24 cellular contexts compared by ENCODE assay signal in the genomic region with DNA sequence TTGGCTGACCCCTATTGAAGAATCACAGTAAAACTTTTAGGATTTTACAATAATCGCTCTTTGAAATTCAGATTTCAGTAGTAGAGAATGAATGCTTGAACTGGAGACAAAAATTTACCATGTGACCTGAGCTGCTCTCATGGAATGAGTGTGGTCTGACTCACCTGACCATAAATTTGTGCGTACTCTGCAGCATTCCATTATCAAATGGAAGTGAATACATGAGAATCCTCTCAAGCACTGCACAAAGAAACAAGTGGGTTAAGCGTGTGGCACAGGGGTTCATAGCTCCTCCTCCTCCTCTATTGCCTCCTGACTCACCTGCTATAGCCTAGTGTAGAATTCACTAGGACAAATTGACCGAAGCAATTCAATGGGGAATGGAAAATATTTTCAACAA.
DNase-seq lines count a peak whose midpoint lies in the region; ATAC-seq and TF ChIP-seq lines count a peak whose summit lies in the region.
"Had no signal": no experiment of that assay in that cellular context is flagged by ENCODE, and none has a peak within 500 bp of the region (broad histone marks: within the 10 kb centered on the region; RNA-seq: fewer than 3 reads in every experiment).

No MANE protein-coding gene starts in this region.

- no peaks in the 10 kb centered on the region for H3K9me3 Mint-ChIP-seq in progenitor cell of endocrine pancreas (ENCODE audit: low read depth)
- H3K9me3 Mint-ChIP-seq: activated naive CD4-positive, alpha-beta T cell treated with anti-CD3 and anti-CD28 coated beads, Interleukin-2, amount 50 U/mL, for 24 hours; brain; endodermal cell had no signal

- H3K36me3 ChIP-seq in kidney epithelial cell (ENCODE audit: control insufficient read depth, insufficient read depth, low read length) (no peaks in the 10 kb centered on the region), heart left ventricle (no peaks in the 10 kb centered on the region)
- H3K36me3 ChIP-seq: lower lobe of right lung, tibial artery had no signal

- H3K27ac ChIP-seq in heart left ventricle: no peak overlapping the region
- H3K27ac ChIP-seq: coronary artery, HL-60, lower lobe of right lung, tibial artery had no signal

- in situ Hi-C loops in astrocyte of the cerebellum (cut with HindIII; ENCODE audit: low sequenced_read_pairs): no loop called here

- H3K36me3 Mint-ChIP-seq in progenitor cell of endocrine pancreas (ENCODE audit: insufficient read depth): no peaks in the 10 kb centered on the region
- H3K36me3 Mint-ChIP-seq: activated naive CD4-positive, alpha-beta T cell treated with anti-CD3 and anti-CD28 coated beads, Interleukin-2, amount 50 U/mL, for 24 hours; brain; CD8-positive, alpha-beta memory T cell; immature natural killer cell had no signal

- TF ChIP-seq POLR2A in heart left ventricle (IDR thresholded peaks at IDR 0.05): no peak

- H3K27me3 ChIP-seq in kidney epithelial cell (ENCODE audit: control insufficient read depth, insufficient read depth, low read length): no peaks in the 10 kb centered on the region
- H3K27me3 ChIP-seq in heart left ventricle: no peaks in the 10 kb centered on the region
- H3K27me3 ChIP-seq: tibial artery had no signal

- H3K9me3 ChIP-seq in heart left ventricle: no peaks in the 10 kb centered on the region
- H3K9me3 ChIP-seq: lower lobe of right lung, tibial artery had no signal

- peak; percentile 12 for DNase-seq in EL
- peak; percentile 51 for DNase-seq in LoVo (ENCODE audit: low spot score)
- DNase-seq in astrocyte of the cerebellum (ENCODE audit: low read depth): peak; percentile 33
- peak; percentile 57 for DNase-seq in kidney epithelial cell (ENCODE audit: low read depth)
- DNase-seq in heart left ventricle: no peak
- DNase-seq in progenitor cell of endocrine pancreas (ENCODE audit: low spot score, unreplicated experiment): no peak
- DNase-seq: CD8-positive, alpha-beta memory T cell; DMS79; endodermal cell; immature natural killer cell; lower lobe of right lung; NCI-H187; NCI-H446; RPMI8226; stimulated activated CD4-positive, alpha-beta T cell treated with anti-CD3 and anti-CD28 coated beads, Interleukin-4, amount 100 ng/mL, for 1 hour; tibial artery had no signal

- H3K4me3 ChIP-seq in astrocyte of the cerebellum (ENCODE audit: low read depth, low read length) (no peak overlapping the region), kidney epithelial cell (ENCODE audit: low read depth, low read length) (no peak overlapping the region), heart left ventricle (no peak overlapping the region)
- H3K4me3 ChIP-seq: coronary artery, K562, lower lobe of right lung, tibial artery had no signal

- TF ChIP-seq CTCF in astrocyte of the cerebellum (IDR thresholded peaks at IDR 0.05; ENCODE audit: low read depth, low read length, missing control alignments) (no peak), kidney epithelial cell (IDR thresholded peaks at IDR 0.05; ENCODE audit: insufficient read depth, low read length, poor library complexity, severe bottlenecking) (no peak), heart left ventricle (IDR thresholded peaks at IDR 0.05) (no peak), progenitor cell of endocrine pancreas (IDR thresholded peaks at IDR 0.05; ENCODE audit: unreplicated experiment) (no peak)

- H3K4me3 Mint-ChIP-seq in progenitor cell of endocrine pancreas (ENCODE audit: low read depth): no peak overlapping the region
- H3K4me3 Mint-ChIP-seq: activated naive CD4-positive, alpha-beta T cell treated with anti-CD3 and anti-CD28 coated beads, Interleukin-2, amount 50 U/mL, for 24 hours; brain; CD8-positive, alpha-beta memory T cell; endodermal cell; immature natural killer cell; stimulated activated naive CD8-positive, alpha-beta T cell treated with anti-CD3 and anti-CD28 coated beads, Interleukin-15, Interleukin-2, amounts not matched to agents 100 ng/mL and 50 ng/mL, for 24 hours had no signal

- H3K27ac Mint-ChIP-seq in progenitor cell of endocrine pancreas: no peak overlapping the region
- H3K27ac Mint-ChIP-seq: activated naive CD4-positive, alpha-beta T cell treated with anti-CD3 and anti-CD28 coated beads, Interleukin-2, amount 50 U/mL, for 24 hours; brain; CD8-positive, alpha-beta memory T cell; endodermal cell; immature natural killer cell; stimulated activated naive CD8-positive, alpha-beta T cell treated with anti-CD3 and anti-CD28 coated beads, Interleukin-15, Interleukin-2, amounts not matched to agents 100 ng/mL and 50 ng/mL, for 24 hours had no signal

- no peaks in the 10 kb centered on the region for H3K4me1 ChIP-seq in heart left ventricle
- H3K4me1 ChIP-seq: lower lobe of right lung, tibial artery had no signal

- ATAC-seq in heart left ventricle (no peak), HG03432 (IDR thresholded peaks at IDR 0.05; ENCODE audit: unreplicated experiment) (no peak), HG02840 (IDR thresholded peaks at IDR 0.05; ENCODE audit: low FRiP score, unreplicated experiment) (no peak)
- ATAC-seq: K562, lower lobe of right lung had no signal

- 81 to 90% (median 86%) methylated on average over 4 of the region's 4 CpGs for WGBS in heart left ventricle, 4 donors

- intact Hi-C loops in heart left ventricle (cut with DNase I): no loop called here

- no peaks in the 10 kb centered on the region for H3K27me3 Mint-ChIP-seq in progenitor cell of endocrine pancreas
- H3K27me3 Mint-ChIP-seq: activated naive CD4-positive, alpha-beta T cell treated with anti-CD3 and anti-CD28 coated beads, Interleukin-2, amount 50 U/mL, for 24 hours; brain; CD8-positive, alpha-beta memory T cell; stimulated activated naive CD8-positive, alpha-beta T cell treated with anti-CD3 and anti-CD28 coated beads, Interleukin-15, Interleukin-2, amounts not matched to agents 100 ng/mL and 50 ng/mL, for 24 hours had no signal

- no peaks in the 10 kb centered on the region for H3K4me1 Mint-ChIP-seq in progenitor cell of endocrine pancreas (ENCODE audit: low read depth)
- H3K4me1 Mint-ChIP-seq: activated naive CD4-positive, alpha-beta T cell treated with anti-CD3 and anti-CD28 coated beads, Interleukin-2, amount 50 U/mL, for 24 hours; brain; CD8-positive, alpha-beta memory T cell; immature natural killer cell had no signal

Comparison
In these comparisons a context has a peak if more than half of its experiments do, and no peak if none do; other contexts are left out.
1. DNase-seq: peak in EL (single experiment), LoVo (single experiment), astrocyte of the cerebellum (single experiment) and kidney epithelial cell (single experiment); none in heart left ventricle (0 of 5) and progenitor cell of endocrine pancreas (single experiment).